Comparison of ENCODE assay signal across 25 cellular contexts in the genomic region with DNA sequence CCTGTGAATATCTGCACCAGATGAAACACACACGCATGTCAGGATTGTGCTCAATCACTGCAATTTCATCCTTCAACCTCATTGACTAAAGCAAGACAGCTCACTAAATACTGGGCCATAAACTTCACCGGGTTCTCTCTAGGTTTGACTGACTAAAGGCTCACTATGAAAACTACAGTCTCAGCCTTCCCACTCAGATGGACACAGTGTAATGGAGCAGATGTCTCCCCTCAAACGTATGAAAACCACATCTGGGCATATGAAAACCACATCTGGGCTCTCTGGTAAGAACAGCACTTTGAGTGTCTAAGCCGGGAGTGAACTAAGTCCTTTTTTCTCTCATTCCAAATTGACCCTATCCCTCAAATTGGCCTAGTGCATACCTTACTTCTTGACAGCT.
"Had no signal": no experiment of that assay in that cellular context is flagged by ENCODE, and none has a peak within 500 bp of the region (broad histone marks: within the 10 kb centered on the region; RNA-seq: fewer than 3 reads in every experiment).

No MANE protein-coding gene starts in this region.

- H3K9ac ChIP-seq: neural progenitor cell had no signal

- H3K27ac ChIP-seq: colonic mucosa, neural progenitor cell, sigmoid colon had no signal

- H3K27me3 ChIP-seq: breast epithelium, colonic mucosa, esophagus muscularis mucosa, gastroesophageal sphincter, neural progenitor cell, sigmoid colon had no signal

- H3K4me3 ChIP-seq: breast epithelium, colonic mucosa, esophagus muscularis mucosa, gastroesophageal sphincter, neural progenitor cell, sigmoid colon, smooth muscle cell had no signal

- DNase-seq: activated CD4-positive, alpha-beta T cell treated with anti-CD3 and anti-CD28 coated beads, Interleukin-2, amount 50 U/mL, for 4 hours; activated CD8-positive, alpha-beta memory T cell treated with anti-CD3 and anti-CD28 coated beads for 24 hours; activated CD8-positive, alpha-beta memory T cell treated with anti-CD3 and anti-CD28 coated beads, Interleukin-2, amount 50 U/mL, for 4 hours; activated naive CD4-positive, alpha-beta T cell; activated T-cell treated with anti-CD3 and anti-CD28 coated beads, Interleukin-2, amount 50 U/mL, for 24 hours; colonic mucosa; head of caudate nucleus; left ventricle myocardium superior; mammary epithelial cell; naive thymus-derived CD8-positive, alpha-beta T cell; sigmoid colon; stimulated activated CD4-positive, alpha-beta T cell treated with anti-CD3 and anti-CD28 coated beads, Interleukin-15, amount 100 ng/mL, for 24 hours; stimulated activated naive B cell treated with anti-CD40 and anti-IgM and Interleukin-4, amounts not matched to agents 10 μg/mL and 1 μg/mL and 100 μg/mL, for 72 hours; T1000 had no signal

- H3K27ac Mint-ChIP-seq: activated T-cell treated with anti-CD3 and anti-CD28 coated beads, Interleukin-2, amount 50 U/mL, for 24 hours; activated T-helper 2 cell treated with anti-CD3 and anti-CD28 coated beads, Interferon-gamma antibody, Interleukin-2, Interleukin-4, amounts not matched to agents 10 μg/mL and 5 μg/mL and 100 μg/mL, durations not matched to agents 14 hours and 24 hours and 36 hours; mesothelial cell of epicardium; naive thymus-derived CD8-positive, alpha-beta T cell; neural progenitor cell; stimulated activated naive B cell treated with anti-CD40 and anti-IgM and Interleukin-4, amounts not matched to agents 10 μg/mL and 1 μg/mL and 100 μg/mL, for 72 hours; T-helper 1 cell treated with Interleukin-12 subunit alpha and Interleukin-12 subunit beta and Interleukin-4 antibody, amounts not matched to agents 30 μg/mL and 1 μg/mL, for 36 hours; WTC11 had no signal

- H3K4me3 Mint-ChIP-seq: activated T-cell treated with anti-CD3 and anti-CD28 coated beads, Interleukin-2, amount 50 U/mL, for 24 hours; central memory CD8-positive, alpha-beta T cell; mesothelial cell of epicardium; naive thymus-derived CD8-positive, alpha-beta T cell; neural progenitor cell; stimulated activated naive B cell treated with anti-CD40 and anti-IgM and Interleukin-4, amounts not matched to agents 10 μg/mL and 1 μg/mL and 100 μg/mL, for 72 hours; T-helper 1 cell treated with Interleukin-12 subunit alpha and Interleukin-12 subunit beta and Interleukin-4 antibody, amounts not matched to agents 30 μg/mL and 1 μg/mL, for 36 hours; WTC11 had no signal

- H3K9me3 ChIP-seq: breast epithelium, colonic mucosa, esophagus muscularis mucosa, gastroesophageal sphincter, sigmoid colon had no signal

- H3K9me3 Mint-ChIP-seq: activated T-cell treated with anti-CD3 and anti-CD28 coated beads, Interleukin-2, amount 50 U/mL, for 24 hours; activated T-helper 2 cell treated with anti-CD3 and anti-CD28 coated beads, Interferon-gamma antibody, Interleukin-2, Interleukin-4, amounts not matched to agents 10 μg/mL and 5 μg/mL and 100 μg/mL, durations not matched to agents 14 hours and 24 hours and 36 hours; central memory CD8-positive, alpha-beta T cell; naive thymus-derived CD8-positive, alpha-beta T cell; neural progenitor cell; stimulated activated naive B cell treated with anti-CD40 and anti-IgM and Interleukin-4, amounts not matched to agents 10 μg/mL and 1 μg/mL and 100 μg/mL, for 72 hours; T-helper 1 cell treated with Interleukin-12 subunit alpha and Interleukin-12 subunit beta and Interleukin-4 antibody, amounts not matched to agents 30 μg/mL and 1 μg/mL, for 36 hours had no signal

- H3K4me2 ChIP-seq: neural progenitor cell, smooth muscle cell had no signal

- H2AFZ ChIP-seq: neural progenitor cell had no signal

- H3K36me3 ChIP-seq: breast epithelium, colonic mucosa, neural progenitor cell had no signal

- H3K4me1 Mint-ChIP-seq: central memory CD8-positive, alpha-beta T cell; mesothelial cell of epicardium; neural progenitor cell; WTC11 had no signal

- FAIRE-seq: urothelium cell line had no signal

- H3K4me1 ChIP-seq: breast epithelium, colonic mucosa, esophagus muscularis mucosa, neural progenitor cell, sigmoid colon had no signal

- H3K27me3 Mint-ChIP-seq: central memory CD8-positive, alpha-beta T cell; naive thymus-derived CD8-positive, alpha-beta T cell had no signal

- ATAC-seq: gastroesophageal sphincter; left ventricle myocardium superior; naive thymus-derived CD8-positive, alpha-beta T cell; stimulated activated naive B cell treated with anti-CD40 and anti-IgM and Interleukin-4, amounts not matched to agents 10 μg/mL and 1 μg/mL and 100 μg/mL, for 72 hours; WTC11 had no signal
